Comparison of ENCODE assay signal across 11 cellular contexts in the genomic region with DNA sequence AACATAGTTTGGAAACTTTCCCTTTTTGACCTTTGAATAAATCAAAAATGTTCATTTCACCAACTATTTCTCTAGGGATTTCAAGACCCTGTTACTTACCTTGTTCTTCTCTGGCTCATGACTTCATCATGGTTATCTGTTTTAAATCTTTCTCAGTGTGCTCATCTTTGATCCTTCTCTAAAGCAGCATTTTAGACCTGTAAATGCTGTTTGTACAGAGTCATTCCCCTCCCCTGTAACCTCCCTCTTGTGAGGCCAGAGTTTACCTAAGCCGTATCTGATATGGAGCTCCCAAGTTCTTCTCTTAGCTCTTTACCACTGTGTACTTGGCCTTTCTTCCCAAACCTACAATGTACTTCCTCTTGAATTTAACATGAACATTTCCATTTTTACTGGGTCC.
"Had no signal": no experiment of that assay in that cellular context is flagged by ENCODE, and none has a peak within 500 bp of the region (broad histone marks: within the 10 kb centered on the region; RNA-seq: fewer than 3 reads in every experiment).

No MANE protein-coding gene starts in this region.

- H3K27ac Mint-ChIP-seq: immature natural killer cell; naive thymus-derived CD4-positive, alpha-beta T cell had no signal

- ATAC-seq: gastrocnemius medialis; naive thymus-derived CD4-positive, alpha-beta T cell had no signal

- DNase-seq: cortex of kidney; effector memory CD4-positive, alpha-beta T cell; gastrocnemius medialis; immature natural killer cell; left ventricle myocardium inferior; naive thymus-derived CD4-positive, alpha-beta T cell; ovary; small intestine; stimulated activated CD4-positive, alpha-beta T cell treated with anti-CD3 and anti-CD28 coated beads, Interleukin-12 subunit alpha, Interleukin-12 subunit beta, amount 100 ng/mL, for 4 hours; stimulated activated CD4-positive, alpha-beta T cell treated with anti-CD3 and anti-CD28 coated beads, Interleukin-2, amount 100 ng/mL, for 48 hours; stimulated activated naive CD4-positive, alpha-beta T cell treated with Interleukin-2 at 50 U/mL for 16 hours had no signal

- H3K4me3 Mint-ChIP-seq: immature natural killer cell; naive thymus-derived CD4-positive, alpha-beta T cell had no signal

- H3K36me3 Mint-ChIP-seq: immature natural killer cell; naive thymus-derived CD4-positive, alpha-beta T cell had no signal

- H3K9me3 Mint-ChIP-seq: immature natural killer cell had no signal

- H3K27me3 Mint-ChIP-seq: naive thymus-derived CD4-positive, alpha-beta T cell had no signal
